8 cellular contexts compared by ENCODE assay signal in the genomic region with DNA sequence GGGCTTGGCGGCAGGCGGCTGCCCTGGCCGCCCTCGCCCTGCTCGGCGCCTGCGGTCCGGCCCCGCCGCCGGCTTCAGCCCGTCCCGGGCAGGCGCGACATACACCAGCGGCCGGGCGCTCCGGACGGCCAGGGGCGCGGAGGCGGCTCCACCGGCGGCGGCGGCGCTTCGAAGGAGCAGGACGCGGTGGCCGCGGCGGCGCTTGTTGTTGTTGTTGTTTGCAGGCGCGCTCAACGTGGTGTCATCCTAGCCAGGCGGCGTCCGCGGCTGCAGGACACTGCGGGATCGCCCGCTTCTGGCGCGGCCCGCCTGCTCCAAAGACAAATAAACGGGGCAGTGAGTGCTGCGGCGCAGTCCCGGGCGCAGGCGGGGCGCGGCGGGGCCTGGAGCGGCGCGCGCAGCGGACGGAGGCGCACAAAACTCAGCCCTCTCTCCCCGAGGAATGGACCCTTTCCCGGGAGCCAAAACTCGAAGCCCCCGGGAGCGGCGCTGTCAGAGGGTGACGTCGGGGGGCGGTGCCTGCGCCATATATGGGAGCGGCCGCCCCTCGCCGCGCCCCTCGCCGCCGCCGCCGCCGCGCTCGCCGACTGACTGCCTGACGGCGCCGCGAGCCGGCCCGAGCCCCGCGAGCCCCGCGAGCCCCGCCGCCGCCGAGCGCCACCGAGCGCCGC. TPM values are rescaled to one million over a fixed set of nuclear protein-coding genes. Genes with fewer than 3 reads are reported as not detected.
DNase-seq lines count a peak whose midpoint lies in the region; ATAC-seq and TF ChIP-seq lines count a peak whose summit lies in the region.

Gene EBF3, minus strand, starts transcription at position 444 of the 671 bp plus-strand sequence. CDS start 506 bp downstream, outside the sequence.

- H3K4me1 ChIP-seq in A673 (ENCODE audit: insufficient read depth, low read length, poor library complexity, severe bottlenecking) (peaks cover 32% of the 10 kb centered on the region), H9 (ENCODE audit: insufficient read depth, low read length) (no peaks in the 10 kb centered on the region), colonic mucosa (peaks cover 6% of the 10 kb centered on the region)

- H3K9me3 ChIP-seq in A673 (ENCODE audit: low read depth, low read length, poor library complexity, severe bottlenecking) (no peaks in the 10 kb centered on the region), H9 (ENCODE audit: control insufficient read depth, low read depth, low read length) (no peaks in the 10 kb centered on the region), T-helper 17 cell (ENCODE audit: control insufficient read depth, low read length, poor library complexity, severe bottlenecking) (peaks cover 3% of the 10 kb centered on the region), colonic mucosa (no peaks in the 10 kb centered on the region)

- H3K27me3 ChIP-seq in A673 (replicated peaks; ENCODE audit: insufficient read depth, low read depth, low read length, poor library complexity): no peaks in the 10 kb centered on the region
- peaks cover 85% of the 10 kb centered on the region for H3K27me3 ChIP-seq in H9 (ENCODE audit: insufficient read depth, low read length)
- H3K27me3 ChIP-seq in colonic mucosa: peaks cover 96% of the 10 kb centered on the region

- H3K56ac ChIP-seq in H9 (ENCODE audit: insufficient read length, low read depth, low read length): no peak within 1 kb of the TSS

- H2AK5ac ChIP-seq in H9 (ENCODE audit: insufficient read length, low read length): no peak within 1 kb of the TSS

- peaks cover 0 to 8% of the 10 kb centered on the region in 2 experiments; a peak in 2 of 5 replicates for H3K9me3 Mint-ChIP-seq in H9
- no peaks in the 10 kb centered on the region for H3K9me3 Mint-ChIP-seq in stimulated activated memory B cell treated with anti-CD40 and anti-IgM and Interleukin-4, amounts not matched to agents 10 μg/mL and 1 μg/mL and 100 μg/mL, for 72 hours

- H2BK120ac ChIP-seq in H9 (ENCODE audit: low read depth, low read length, poor library complexity, severe bottlenecking): no peak within 1 kb of the TSS

- H2BK5ac ChIP-seq in H9 (ENCODE audit: insufficient read length, low read length): no peak within 1 kb of the TSS

- peak; percentile 96 for DNase-seq in A673 (ENCODE audit: low spot score)
- peak; percentile 86 for DNase-seq in H9
- peak; percentile 23 to 47 (median 38) for DNase-seq in T-helper 17 cell
- DNase-seq in colonic mucosa: peak; percentile 55
- DNase-seq in left lobe of liver (ENCODE audit: low spot score): peak; percentile 51

- H4K5ac ChIP-seq in H9 (ENCODE audit: insufficient read length, low read depth, low read length): no peak within 1 kb of the TSS

- no peak within 1 kb of the TSS for H3K18ac ChIP-seq in H9 (ENCODE audit: insufficient read length, low read depth, low read length)

- H3K36me3 Mint-ChIP-seq in H9 (ENCODE audit: insufficient read depth in 1 of 3, low read depth in 3 of 3) (no peaks in the 10 kb centered on the region), T-helper 17 cell (ENCODE audit: low read depth) (no peaks in the 10 kb centered on the region)
- no peaks in the 10 kb centered on the region for H3K36me3 Mint-ChIP-seq in stimulated activated memory B cell treated with anti-CD40 and anti-IgM and Interleukin-4, amounts not matched to agents 10 μg/mL and 1 μg/mL and 100 μg/mL, for 72 hours

- no peak within 1 kb of the TSS for H2AFZ ChIP-seq in H9 (ENCODE audit: low read length)

- H3K27ac Mint-ChIP-seq in H9 (no peak within 1 kb of the TSS), T-helper 17 cell (no peak within 1 kb of the TSS)
- H3K27ac Mint-ChIP-seq in stimulated activated memory B cell treated with anti-CD40 and anti-IgM and Interleukin-4, amounts not matched to agents 10 μg/mL and 1 μg/mL and 100 μg/mL, for 72 hours: no peak within 1 kb of the TSS

- H3K4me3 ChIP-seq in A673 (ENCODE audit: low read depth, low read length, poor library complexity, severe bottlenecking): peak within 1 kb of the TSS; percentile 79
- H3K4me3 ChIP-seq in colonic mucosa: peak within 1 kb of the TSS; percentile 41

- H3K27me3 Mint-ChIP-seq in H9 (ENCODE audit: low read depth) (peaks cover 88% of the 10 kb centered on the region), T-helper 17 cell (peaks cover 56% of the 10 kb centered on the region)
- H3K27me3 Mint-ChIP-seq in stimulated activated memory B cell treated with anti-CD40 and anti-IgM and Interleukin-4, amounts not matched to agents 10 μg/mL and 1 μg/mL and 100 μg/mL, for 72 hours: peaks cover 67% of the 10 kb centered on the region

- BruUV-seq in A673 (replicated peaks; lab: Mats Ljungman, UMichigan): no TSS peak

- H4K20me1 ChIP-seq in H9 (ENCODE audit: control insufficient read depth, insufficient read depth, insufficient read length): no peaks in the 10 kb centered on the region

- peak within 1 kb of the TSS; percentile 49 to 84 for H3K4me3 Mint-ChIP-seq in H9
- H3K4me3 Mint-ChIP-seq in T-helper 17 cell: peak within 1 kb of the TSS; percentile 89
- H3K4me3 Mint-ChIP-seq in stimulated activated memory B cell treated with anti-CD40 and anti-IgM and Interleukin-4, amounts not matched to agents 10 μg/mL and 1 μg/mL and 100 μg/mL, for 72 hours: peak within 1 kb of the TSS; percentile 70

- no peaks in the 10 kb centered on the region for H3K79me1 ChIP-seq in H9 (ENCODE audit: insufficient read depth, low read depth, low read length, poor library complexity, severe bottlenecking)

- WGBS in H9 (ENCODE audit: extremely low coverage, insufficient read length, low lambda C conversion rate): no CpG with 5 or more reads among the region's 106 CpGs

- no peak within 1 kb of the TSS for H3K14ac ChIP-seq in H9 (ENCODE audit: insufficient read depth, low read length)

- intact Hi-C loops in A673 (cut with micrococcal nuclease; ENCODE audit: unreplicated experiment): loop anchor here (5.0 to 10.0 kb wide), 5 partner anchors 72 to 1429 kb away; no protein-coding TSS in a partner anchor
- intact Hi-C loops in colonic mucosa (cut with DNase I): no loop called here

- no peaks in the 10 kb centered on the region for H3K79me2 ChIP-seq in H9 (ENCODE audit: insufficient read depth, low read length)

- no peak within 1 kb of the TSS for H3K4ac ChIP-seq in H9 (ENCODE audit: low read depth, low read length)

- peaks cover 11 to 52% of the 10 kb centered on the region in 2 experiments for H3K4me1 Mint-ChIP-seq in H9
- peaks cover 8% of the 10 kb centered on the region for H3K4me1 Mint-ChIP-seq in T-helper 17 cell
- peaks cover 6% of the 10 kb centered on the region for H3K4me1 Mint-ChIP-seq in stimulated activated memory B cell treated with anti-CD40 and anti-IgM and Interleukin-4, amounts not matched to agents 10 μg/mL and 1 μg/mL and 100 μg/mL, for 72 hours

- CTCF ChIA-PET in A673 (lab: Charles Lee): no interaction called here

- H3K27ac ChIP-seq in A673 (ENCODE audit: low read depth, low read length, poor library complexity, severe bottlenecking): peak within 1 kb of the TSS; percentile 86
- no peak within 1 kb of the TSS for H3K27ac ChIP-seq in H9 (ENCODE audit: insufficient read length, low read depth, low read length)
- H3K27ac ChIP-seq in colonic mucosa: no peak within 1 kb of the TSS

- TF ChIP-seq CTCF in A673 (conservative IDR thresholded peaks at IDR 0.05; ENCODE audit: low read depth, low read length) (no peak), H9 (conservative IDR thresholded peaks at IDR 0.05) (no peak), colonic mucosa (IDR thresholded peaks at IDR 0.05) (no peak)

- H4K91ac ChIP-seq in H9 (ENCODE audit: insufficient read length, low read depth, low read length): no peak within 1 kb of the TSS

- POLR2A ChIA-PET in A673 (lab: Charles Lee; ENCODE audit: low non-redundant PET): no interaction called here

- H3K4me2 ChIP-seq in H9 (ENCODE audit: insufficient read depth, insufficient read length, low read length): peak within 1 kb of the TSS; percentile 64

- no peak within 1 kb of the TSS for H2BK20ac ChIP-seq in H9 (ENCODE audit: low read depth, low read length, poor library complexity, severe bottlenecking)

- H3K23me2 ChIP-seq in H9 (ENCODE audit: insufficient read length, low read depth, low read length, poor library complexity, severe bottlenecking): peaks cover 15% of the 10 kb centered on the region

- no peak within 1 kb of the TSS; the same call in 1 of the 2 replicates for H2BK15ac ChIP-seq in H9 (ENCODE audit: low read depth, low read length)

- peaks cover 35% of the 10 kb centered on the region for H3K36me3 ChIP-seq in A673 (ENCODE audit: insufficient read depth, low read length, poor library complexity, severe bottlenecking)
- H3K36me3 ChIP-seq in colonic mucosa: no peaks in the 10 kb centered on the region

- H2BK12ac ChIP-seq in H9 (ENCODE audit: insufficient read length, low read depth, low read length): no peak within 1 kb of the TSS

- H4K8ac ChIP-seq in H9 (replicated peaks; ENCODE audit: insufficient read length, low read depth, low read length): no peak within 1 kb of the TSS

- no peak within 1 kb of the TSS for H3K23ac ChIP-seq in H9 (ENCODE audit: insufficient read length, low read depth, low read length)

- H3K9ac ChIP-seq in H9 (ENCODE audit: extremely low read depth, insufficient read length, low read length) (no peak within 1 kb of the TSS), colonic mucosa (ENCODE audit: low read depth in 2 of 2, low read length in 2 of 2) (peak within 1 kb of the TSS in 1 of 2 donors; percentile 24)

- ATAC-seq in T-helper 17 cell (peak; percentile 77), left lobe of liver (peak; percentile 74), GM18517 (IDR thresholded peaks at IDR 0.05; ENCODE audit: unreplicated experiment) (no peak), HG03135 (IDR thresholded peaks at IDR 0.05; ENCODE audit: unreplicated experiment) (no peak)
- ATAC-seq in stimulated activated memory B cell treated with anti-CD40 and anti-IgM and Interleukin-4, amounts not matched to agents 10 μg/mL and 1 μg/mL and 100 μg/mL, for 72 hours: no peak

- no peak within 1 kb of the TSS for H3T11ph ChIP-seq in H9 (ENCODE audit: low read length)

RNA-seq across cellular contexts. Expression of gene EBF3, which starts in this region (rescaled TPM):
- total RNA-seq in A673 (2021) (52.2 and 56.2 TPM in 2 replicates), H9 (2021) (0.04 and 0.22 TPM in 2 replicates), T-helper 17 cell (not detected), colonic mucosa (under 1 TPM; 0.12 to 0.80 TPM), left lobe of liver (not detected)

Comparison
In these comparisons a context has a peak if more than half of its experiments do, and no peak if none do; other contexts are left out.
1. RNA of gene EBF3 (total RNA-seq): 52.2 to 56.2 TPM in A673; 0.12 to 0.80 TPM in colonic mucosa, 0.04 to 0.22 TPM in H9, not detected in left lobe of liver (single experiment) and not detected in T-helper 17 cell; every median in the first group is over 10 times any median in the second.
2. Peak in DNase-seq and H3K4me2 ChIP-seq in H9; RNA of the gene not detected or under 1 TPM.
3. Peak in DNase-seq and ATAC-seq in T-helper 17 cell; RNA of the gene not detected or under 1 TPM.
4. Peak in DNase-seq and H3K4me3 ChIP-seq in colonic mucosa; RNA of the gene not detected or under 1 TPM.
5. Peak in DNase-seq and ATAC-seq in left lobe of liver; RNA of the gene not detected or under 1 TPM.
6. DNase-seq: peak in every context shown above with its lines; median percentile 96 in A673; 86 in H9; 55 in colonic mucosa; 51 in left lobe of liver; 38 in T-helper 17 cell.
7. Peak in every context shown above with its lines, with median percentiles within 50 percentile points of each other: H3K4me3 Mint-ChIP-seq.